ENCODE assay signal across 8 cellular contexts in genomic region chr12:120468846-120469449, GRCh38. TPM values are rescaled to one million over a fixed set of nuclear protein-coding genes. Genes with fewer than 3 reads are reported as not detected.
DNase-seq lines count a peak whose midpoint lies in the region; ATAC-seq and TF ChIP-seq lines count a peak whose summit lies in the region.

No MANE protein-coding gene starts in this region.

- H3K9me3 Mint-ChIP-seq in CD14-positive monocyte: peaks cover 0 to 2% (median 0%) of the 10 kb centered on the region in 7 donors

- H3K4me1 Mint-ChIP-seq in CD14-positive monocyte: peaks cover 28% of the 10 kb centered on the region

- peak overlapping the region; percentile 85 for H3K27ac ChIP-seq in muscle layer of duodenum (ENCODE audit: low read length)
- peak overlapping the region; percentile 96 for H3K27ac ChIP-seq in thymus (ENCODE audit: low read depth)

- H3K4me1 ChIP-seq in muscle layer of duodenum (ENCODE audit: control insufficient read depth in 1 of 2, insufficient read depth in 2 of 2, low read length in 2 of 2) (peaks cover 5 to 37% of the 10 kb centered on the region in 2 donors), thymus (ENCODE audit: control insufficient read depth, insufficient read depth, low read length) (peaks cover 14% of the 10 kb centered on the region)

- H3K9me3 ChIP-seq in muscle layer of duodenum (ENCODE audit: control insufficient read depth in 1 of 2, low read length in 2 of 2): no peaks in the 10 kb centered on the region
- no peaks in the 10 kb centered on the region for H3K9me3 ChIP-seq in thymus (ENCODE audit: control insufficient read depth)

- DNase-seq in CD14-positive monocyte (ENCODE audit: low spot score) (peak; percentile 47), epithelial cell of esophagus (ENCODE audit: low read depth) (no peak), NCI-H2081 treated with DMSO at 0.1 percent for 48 hours (lab: John Stamatoyannopoulos, UW) (no peak)
- peak; percentile 50 for DNase-seq in activated CD4-positive, alpha-beta T cell treated with anti-CD3 and anti-CD28 coated beads, Interleukin-2, amount 50 U/mL, for 1 hour

- no peaks in the 10 kb centered on the region for H3K27me3 Mint-ChIP-seq in CD14-positive monocyte (ENCODE audit: low read depth in 3 of 3)

- TF ChIP-seq CTCF in CD14-positive monocyte (IDR thresholded peaks at IDR 0.05): no peak
- no peak for TF ChIP-seq CTCF in epithelial cell of esophagus (IDR thresholded peaks at IDR 0.05; ENCODE audit: insufficient read depth, low read depth, low read length, missing control alignments)

- peaks cover 20 to 26% of the 10 kb centered on the region in 2 donors for H3K36me3 ChIP-seq in muscle layer of duodenum (ENCODE audit: control insufficient read depth in 1 of 2, insufficient read depth in 2 of 2, low read length in 2 of 2)
- peaks cover 24% of the 10 kb centered on the region for H3K36me3 ChIP-seq in thymus (ENCODE audit: control insufficient read depth, insufficient read depth)

- H3K27ac Mint-ChIP-seq in CD14-positive monocyte: peak overlapping the region; percentile 86 to 97 (median 95)

- no peaks in the 10 kb centered on the region for H3K27me3 ChIP-seq in muscle layer of duodenum (ENCODE audit: low read depth, low read length)
- H3K27me3 ChIP-seq in thymus (ENCODE audit: control insufficient read depth, insufficient read depth): no peaks in the 10 kb centered on the region

- H3K4me3 ChIP-seq in epithelial cell of esophagus (ENCODE audit: low read length) (peak overlapping the region; percentile 57), muscle layer of duodenum (ENCODE audit: low read depth in 1 of 2, low read length in 2 of 2) (peak overlapping the region; percentile 80 to 89), thymus (ENCODE audit: low read length) (peak overlapping the region; percentile 91)

- ATAC-seq in GM19372 (IDR thresholded peaks at IDR 0.05; ENCODE audit: low read depth, unreplicated experiment) (peak; percentile 24), HG03521 (IDR thresholded peaks at IDR 0.05; ENCODE audit: unreplicated experiment) (peak; percentile 21)

- intact Hi-C loops in CD14-positive monocyte (cut with micrococcal nuclease): no loop called here

- H3K36me3 Mint-ChIP-seq in CD14-positive monocyte: peaks cover 24 to 35% of the 10 kb centered on the region in 2 donors

- H3K4me3 Mint-ChIP-seq in CD14-positive monocyte: peak overlapping the region; percentile 95 to 98

- WGBS in thymus: under 1% methylated on average over 56 of the region's 57 CpGs

RNA-seq across cellular contexts. Expression of gene SRSF9, which starts 0.6 kb away (rescaled TPM):
- 100 to 1,000 TPM; 200 to 218 TPM for polyA plus RNA-seq in CD14-positive monocyte
- polyA plus RNA-seq in thymus: 178 TPM

RNA-seq across cellular contexts. Expression of gene GATC, which starts 22.7 kb away (rescaled TPM):
- polyA plus RNA-seq in CD14-positive monocyte (10 to 100 TPM; 11.3 to 13.8 TPM), thymus (14.4 TPM)

RNA-seq across cellular contexts. Expression of gene TRIAP1, which starts 22.8 kb away (rescaled TPM):
- polyA plus RNA-seq in CD14-positive monocyte (10 to 100 TPM; 57.0 to 61.9 TPM), thymus (50.3 TPM)

RNA-seq across cellular contexts. Expression of gene DYNLL1, which starts 27.0 kb away (rescaled TPM):
- polyA plus RNA-seq in CD14-positive monocyte: 100 to 1,000 TPM; 486 to 504 TPM
- polyA plus RNA-seq in thymus: 410 TPM

RNA-seq across cellular contexts. Expression of gene COX6A1, which starts 31.0 kb away (rescaled TPM):
- 100 to 1,000 TPM; 901 to 924 TPM for polyA plus RNA-seq in CD14-positive monocyte
- polyA plus RNA-seq in thymus: 494 TPM

Comparison
In these comparisons a context has a peak if more than half of its experiments do, and no peak if none do; other contexts are left out.
1. DNase-seq: peak in CD14-positive monocyte (single experiment) and activated CD4-positive, alpha-beta T cell treated with anti-CD3 and anti-CD28 coated beads, Interleukin-2, amount 50 U/mL, for 1 hour (single experiment); none in epithelial cell of esophagus (single experiment) and NCI-H2081 treated with DMSO at 0.1 percent for 48 hours (single experiment).
2. Peak in every context shown above with its lines, with median percentiles within 50 percentile points of each other: H3K4me3 ChIP-seq.